In the genomic region with DNA sequence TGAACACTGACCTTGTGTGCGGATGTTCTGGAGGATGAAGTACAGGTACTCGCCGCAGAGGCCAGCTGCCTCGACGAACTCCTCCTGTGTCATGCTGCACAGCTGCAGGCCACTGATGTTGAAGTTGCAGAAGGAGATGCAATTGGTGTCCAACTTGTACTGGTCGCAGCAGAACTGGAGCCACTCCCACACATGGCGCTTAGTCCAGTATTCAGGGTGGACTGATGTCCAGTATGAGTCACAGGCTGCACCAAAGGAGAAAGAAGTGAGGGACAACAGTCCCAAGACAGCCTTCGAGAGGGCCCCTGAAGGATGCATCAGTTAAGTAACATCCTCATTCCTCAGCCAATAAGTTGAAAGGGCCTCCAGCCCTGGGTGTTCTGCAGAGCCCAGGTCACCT, we compare ENCODE assay signal across 21 cellular contexts. TPM values are rescaled to one million over a fixed set of nuclear protein-coding genes. Genes with fewer than 3 reads are reported as not detected.
DNase-seq lines count a peak whose midpoint lies in the region; ATAC-seq, FAIRE-seq and TF ChIP-seq lines count a peak whose summit lies in the region.
"Had no signal": no experiment of that assay in that cellular context is flagged by ENCODE, and none has a peak within 500 bp of the region (broad histone marks: within the 10 kb centered on the region; RNA-seq: fewer than 3 reads in every experiment).

No MANE protein-coding gene starts in this region.

- H3K4me3 ChIP-seq in HepG2 (replicated peaks in 1 of 3; ENCODE audit: insufficient read depth in 1 of 3, low read depth in 2 of 3, low read length in 3 of 3): no peak overlapping the region
- H3K4me3 ChIP-seq: A549, GM12878, GM23338 had no signal

- TF ChIP-seq EP300 in HepG2 (IDR thresholded peaks at IDR 0.05; ENCODE audit: low read depth in 2 of 2, low read length in 2 of 2) (no peak), HepG2 (CRISPR knock-in tag; IDR thresholded peaks at IDR 0.05; ENCODE audit: borderline replicate concordance) (no peak)

- in situ Hi-C loops in HepG2 (cut with HindIII; ENCODE audit: extremely low pct_ligation_motif_present, low pct_unique_long_range_greater_than_20kb): loop anchor here (5.0 to 25.0 kb wide), 4 partner anchors 131 to 639 kb away; no protein-coding TSS in a partner anchor

- no peak overlapping the region for H3K9ac ChIP-seq in HepG2 (ENCODE audit: insufficient read depth, low read depth, low read length)

- TF ChIP-seq RAD21 in HepG2 (CRISPR knock-in tag; IDR thresholded peaks at IDR 0.05): no peak

- H3K27ac ChIP-seq in HepG2 (ENCODE audit: extremely low read length, insufficient read depth, low read length): no peak overlapping the region
- H3K27ac ChIP-seq: C4-2B, HL-60 had no signal

- H3K79me2 ChIP-seq in HepG2 (ENCODE audit: insufficient read depth, low read length): no peaks in the 10 kb centered on the region

- no TSS peak for BruUV-seq in HepG2 (replicated peaks; lab: Mats Ljungman, UMichigan)

- no peaks in the 10 kb centered on the region for H3K36me3 ChIP-seq in HepG2 (replicated peaks in 1 of 2; ENCODE audit: control insufficient read depth in 1 of 2, insufficient read depth in 2 of 2, low read length in 2 of 2)

- TF ChIP-seq CTCF in HepG2 (CRISPR knock-in tag; IDR thresholded peaks at IDR 0.05): no peak

- POLR2A ChIA-PET in HepG2 (lab: Yijun Ruan, JAX): no interaction called here

- H3K9me3 ChIP-seq in HepG2 (ENCODE audit: low read length): no peaks in the 10 kb centered on the region
- H3K9me3 ChIP-seq: A549 had no signal

- no peaks in the 10 kb centered on the region for H3K27me3 ChIP-seq in HepG2 (ENCODE audit: control insufficient read depth in 1 of 2, insufficient read depth in 2 of 2, low read length in 2 of 2)

- peaks cover 43% of the 10 kb centered on the region for H3K4me1 ChIP-seq in HepG2 (ENCODE audit: insufficient read depth, low read length)
- H3K4me1 ChIP-seq: A549 had no signal

- DNase-seq in GM12892 (ENCODE audit: insufficient read length): no peak
- peak; percentile 73 for DNase-seq in RPMI7951 (ENCODE audit: low read depth)
- no peak for DNase-seq in HepG2 (ENCODE audit: low spot score)
- no peak for DNase-seq in activated CD8-positive, alpha-beta memory T cell treated with anti-CD3 and anti-CD28 coated beads, Interleukin-2, amount 50 U/mL, for 48 hours
- DNase-seq in cerebellum (ENCODE audit: low spot score): no peak

- H3K4me2 ChIP-seq in HepG2 (ENCODE audit: low read depth, low read length): peak overlapping the region; percentile 21; the same call in 1 of the 2 replicates
- H3K4me2 ChIP-seq: A549, GM23338 had no signal

- CTCF ChIA-PET in HepG2 (lab: Yijun Ruan, JAX; ENCODE audit: low intra/inter-chr PET ratio, low total read pairs): interaction anchor here (1.2 to 2.3 kb wide), 2 partner anchors 25 to 134 kb away, joined by 4 to 8 read pairs; no protein-coding TSS in a partner anchor

- intact Hi-C loops in HepG2 (cut with micrococcal nuclease; ENCODE audit: unreplicated experiment): loop anchor here (1.0 kb wide), 1 partner anchor 129 kb away; no protein-coding TSS in a partner anchor

- H2AFZ ChIP-seq in HepG2 (ENCODE audit: low read length): no peak overlapping the region
- H2AFZ ChIP-seq: GM23338 had no signal

- no peaks in the 10 kb centered on the region for H4K20me1 ChIP-seq in HepG2 (ENCODE audit: insufficient read depth, low read length)

- ATAC-seq in HepG2 (no peak; the same call in 2 of the 3 replicates), HG03521 (IDR thresholded peaks at IDR 0.05; ENCODE audit: unreplicated experiment) (no peak), HG03139 (IDR thresholded peaks at IDR 0.05; ENCODE audit: unreplicated experiment) (no peak)
- ATAC-seq: HCT116 had no signal

- peak; percentile 33 for FAIRE-seq in GM12892 (lab: Jason Lieb, UNC)
- FAIRE-seq in HepG2 (lab: Jason Lieb, UNC): no peak

- WGBS in HepG2 (ENCODE audit: low lambda C conversion rate): 24% methylated on average over 5 of the region's 8 CpGs

- TF ChIP-seq POLR2A in GM12892 (IDR thresholded peaks at IDR 0.05; ENCODE audit: low read depth, low read length): no peak
- no peak for TF ChIP-seq POLR2A in HepG2 (IDR thresholded peaks at IDR 0.05; ENCODE audit: insufficient read depth in 1 of 2, low read depth in 2 of 2, low read length in 2 of 2)

TF ChIP-seq in HepG2, 621 proteins besides CTCF, POLR2A, EP300 and RAD21:
- TF ChIP-seq ZC3H13 (CRISPR knock-in tag; IDR thresholded peaks at IDR 0.05) (no peak), ZNF614 (CRISPR knock-in tag; IDR thresholded peaks at IDR 0.05; ENCODE audit: borderline replicate concordance) (no peak), ZNF543 (CRISPR knock-in tag; IDR thresholded peaks at IDR 0.05) (no peak), MATR3 (CRISPR knock-in tag; IDR thresholded peaks at IDR 0.05) (no peak), JUNB (CRISPR knock-in tag; IDR thresholded peaks at IDR 0.05; ENCODE audit: borderline replicate concordance) (no peak), FOSL2 (CRISPR knock-in tag; IDR thresholded peaks at IDR 0.05) (0 out of 2 replicates have a peak, but pooled peaks have one; percentile 16), FOXO1 (CRISPR knock-in tag; IDR thresholded peaks at IDR 0.05) (no peak), NONO (IDR thresholded peaks at IDR 0.05) (no peak), NONO (CRISPR knock-in tag; conservative IDR thresholded peaks at IDR 0.05) (0 out of 2 replicates have a peak, but pooled peaks have one; percentile 22), GABPB1 (CRISPR knock-in tag; IDR thresholded peaks at IDR 0.05) (no peak), SMARCC2 (IDR thresholded peaks at IDR 0.05) (no peak), ZMYM2 (CRISPR knock-in tag; IDR thresholded peaks at IDR 0.05) (no peak)
- TF ChIP-seq, protein P1, sequence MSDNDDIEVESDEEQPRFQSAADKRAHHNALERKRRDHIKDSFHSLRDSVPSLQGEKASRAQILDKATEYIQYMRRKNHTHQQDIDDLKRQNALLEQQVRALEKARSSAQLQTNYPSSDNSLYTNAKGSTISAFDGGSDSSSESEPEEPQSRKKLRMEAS (IDR thresholded peaks at IDR 0.05): no peak
TF ChIP-seq in HepG2: peak in this region for 2.

RNA-seq across cellular contexts. Expression of gene ELF5, which starts 20.1 kb away (rescaled TPM):
- polyA plus RNA-seq in GM12892 (2012; ENCODE audit: missing spikeins): not detected
- 3.2 and 4.2 TPM in 2 replicates for total RNA-seq in RPMI7951 (2014; rRNA removed; shearing (Covaris generic))
- total RNA-seq in HepG2 (2016; rRNA removed; fragmentation: Illumina TruSeq; extraction: Trizol) (2.6 and 2.9 TPM in 2 replicates), cerebellum (not detected)
- total RNA-seq in HepG2 (2016; cell fraction: cytosol; rRNA removed; fragmentation: Illumina TruSeq; extraction: Trizol; ENCODE audit: low read depth): 0.40 and 0.53 TPM in 2 replicates
- 2.3 and 3.0 TPM in 2 replicates for total RNA-seq in HepG2 (2016; cell fraction: insoluble cytoplasmic fraction; rRNA removed; fragmentation: Illumina TruSeq; extraction: Trizol)
- 1.2 and 1.6 TPM in 2 replicates for total RNA-seq in HepG2 (2016; cell fraction: membrane; rRNA removed; fragmentation: Illumina TruSeq; extraction: Trizol)
- total RNA-seq in HepG2 (2016; cell fraction: nucleus; rRNA removed; fragmentation: Illumina TruSeq; extraction: Trizol): 2.3 and 2.4 TPM in 2 replicates
- 0.21 and 0.51 TPM in 2 replicates for polyA plus RNA-seq in HepG2 (2011; rRNA removed)
- 0.21 and 0.23 TPM in 2 replicates for polyA plus RNA-seq in HepG2 (2011; cell fraction: cytosol; rRNA removed)
- 0.51 and 0.78 TPM in 2 replicates for polyA plus RNA-seq in HepG2 (2011; cell fraction: nucleus; rRNA removed)
- polyA plus RNA-seq in HepG2 (2012): 0.32 and 0.52 TPM in 2 replicates
- polyA plus RNA-seq in HepG2 (2016; cell fraction: cytosol; fragmentation: Illumina TruSeq; extraction: Trizol; ENCODE audit: low read depth): 0.17 and 0.27 TPM in 2 replicates
- polyA plus RNA-seq in HepG2 (2016; cell fraction: insoluble cytoplasmic fraction; fragmentation: Illumina TruSeq; extraction: Trizol; ENCODE audit: low read depth): 1.9 and 2.4 TPM in 2 replicates
- 0.45 and 0.62 TPM in 2 replicates for polyA plus RNA-seq in HepG2 (2016; cell fraction: membrane; fragmentation: Illumina TruSeq; extraction: Trizol; ENCODE audit: low read depth)
- 1.5 and 2.4 TPM in 2 replicates for polyA plus RNA-seq in HepG2 (2016; cell fraction: nucleus; fragmentation: Illumina TruSeq; extraction: Trizol; ENCODE audit: insufficient read depth, low read depth)
- 1.1 TPM in 1 of 2 replicates, not detected in the other for polyA minus RNA-seq in HepG2 (2011; rRNA and poly(A)+ RNA removed; ENCODE audit: low replicate concordance)
- polyA minus RNA-seq in HepG2 (2011; cell fraction: cytosol; rRNA and poly(A)+ RNA removed): 0.35 and 0.49 TPM in 2 replicates
- polyA minus RNA-seq in HepG2 (2011; cell fraction: nucleus; rRNA and poly(A)+ RNA removed): 0.50 and 0.77 TPM in 2 replicates
- total RNA-seq: Calu3; CD4-positive, alpha-beta memory T cell; G401; GM12878; GM23338; H7; HFFc6; HT1080; IMR-90 had no signal
- polyA plus RNA-seq: BJ; CD4-positive, alpha-beta memory T cell; GM12878; GM23338; IMR-90 had no signal

RNA-seq across cellular contexts. Expression of gene CAT, which starts 54.7 kb away (rescaled TPM):
- polyA plus RNA-seq in GM12892 (2012; ENCODE audit: missing spikeins): 33.3 TPM
- 108 and 121 TPM in 2 replicates for total RNA-seq in RPMI7951 (2014; rRNA removed; shearing (Covaris generic))
- total RNA-seq in HepG2 (2016; rRNA removed; fragmentation: Illumina TruSeq; extraction: Trizol) (136 and 180 TPM in 2 replicates), cerebellum (54.9 TPM)
- total RNA-seq in HepG2 (2016; cell fraction: cytosol; rRNA removed; fragmentation: Illumina TruSeq; extraction: Trizol; ENCODE audit: low read depth): 9.7 and 10.8 TPM in 2 replicates
- total RNA-seq in HepG2 (2016; cell fraction: insoluble cytoplasmic fraction; rRNA removed; fragmentation: Illumina TruSeq; extraction: Trizol): 129 and 184 TPM in 2 replicates
- total RNA-seq in HepG2 (2016; cell fraction: membrane; rRNA removed; fragmentation: Illumina TruSeq; extraction: Trizol): 22.3 and 26.9 TPM in 2 replicates
- total RNA-seq in HepG2 (2016; cell fraction: nucleus; rRNA removed; fragmentation: Illumina TruSeq; extraction: Trizol): 83.1 and 95.5 TPM in 2 replicates
- 73.9 and 107 TPM in 2 replicates for polyA plus RNA-seq in HepG2 (2011; rRNA removed)
- 70.1 and 74.0 TPM in 2 replicates for polyA plus RNA-seq in HepG2 (2011; cell fraction: cytosol; rRNA removed)
- polyA plus RNA-seq in HepG2 (2011; cell fraction: nucleus; rRNA removed): 59.3 and 67.4 TPM in 2 replicates
- 33.8 and 46.3 TPM in 2 replicates for polyA plus RNA-seq in HepG2 (2012)
- 5.5 and 6.6 TPM in 2 replicates for polyA plus RNA-seq in HepG2 (2016; cell fraction: cytosol; fragmentation: Illumina TruSeq; extraction: Trizol; ENCODE audit: low read depth)
- polyA plus RNA-seq in HepG2 (2016; cell fraction: insoluble cytoplasmic fraction; fragmentation: Illumina TruSeq; extraction: Trizol; ENCODE audit: low read depth): 172 and 182 TPM in 2 replicates
- polyA plus RNA-seq in HepG2 (2016; cell fraction: membrane; fragmentation: Illumina TruSeq; extraction: Trizol; ENCODE audit: low read depth): 13.9 and 15.2 TPM in 2 replicates
- 118 and 119 TPM in 2 replicates for polyA plus RNA-seq in HepG2 (2016; cell fraction: nucleus; fragmentation: Illumina TruSeq; extraction: Trizol; ENCODE audit: insufficient read depth, low read depth)
- 63.3 and 108 TPM in 2 replicates for polyA minus RNA-seq in HepG2 (2011; rRNA and poly(A)+ RNA removed; ENCODE audit: low replicate concordance)
- polyA minus RNA-seq in HepG2 (2011; cell fraction: cytosol; rRNA and poly(A)+ RNA removed): 36.8 and 38.2 TPM in 2 replicates
- 68.1 and 83.4 TPM in 2 replicates for polyA minus RNA-seq in HepG2 (2011; cell fraction: nucleus; rRNA and poly(A)+ RNA removed)
- total RNA-seq: H7 had no signal
